In genomic region chr16:2473999-2474876, GRCh38 we compare ENCODE assay signal across 1 cellular context.
TF ChIP-seq lines count a peak whose summit lies in the region.

No MANE protein-coding gene starts in this region.

TF ChIP-seq in HepG2, 621 proteins besides CTCF, POLR2A, EP300 and RAD21 (continued from another document):
- TF ChIP-seq ZNF646 (CRISPR knock-in tag; IDR thresholded peaks at IDR 0.05) (no peak), ZNF121 (CRISPR knock-in tag; IDR thresholded peaks at IDR 0.05) (no peak), ZNF510 (CRISPR knock-in tag; IDR thresholded peaks at IDR 0.05; ENCODE audit: low read depth) (no peak), NFYB (CRISPR knock-in tag; IDR thresholded peaks at IDR 0.05) (no peak), RARG (CRISPR knock-in tag; IDR thresholded peaks at IDR 0.05; ENCODE audit: low read depth) (no peak), ZNF737 (CRISPR knock-in tag; IDR thresholded peaks at IDR 0.05; ENCODE audit: borderline replicate concordance) (no peak), ZNF501 (CRISPR knock-in tag; IDR thresholded peaks at IDR 0.05) (no peak; the same call in 1 of the 2 replicates), ZNF713 (CRISPR knock-in tag; IDR thresholded peaks at IDR 0.05) (no peak), FOXM1 (CRISPR knock-in tag; IDR thresholded peaks at IDR 0.05) (no peak), HOXA7 (CRISPR knock-in tag; IDR thresholded peaks at IDR 0.05) (no peak), NONO (IDR thresholded peaks at IDR 0.05) (no peak), NONO (CRISPR knock-in tag; conservative IDR thresholded peaks at IDR 0.05) (peak; percentile 38; the same call in 1 of the 2 replicates), ZNF44 (CRISPR knock-in tag; IDR thresholded peaks at IDR 0.05) (no peak), GATA4 (IDR thresholded peaks at IDR 0.05; ENCODE audit: borderline replicate concordance, low read depth) (no peak), MYPOP (CRISPR knock-in tag; IDR thresholded peaks at IDR 0.05) (no peak), DR1 (CRISPR knock-in tag; IDR thresholded peaks at IDR 0.05) (no peak), ZNF749 (CRISPR knock-in tag; IDR thresholded peaks at IDR 0.05; ENCODE audit: borderline replicate concordance) (no peak), SNRNP70 (IDR thresholded peaks at IDR 0.05; ENCODE audit: low read depth, low read length) (no peak), MAFG (CRISPR knock-in tag; IDR thresholded peaks at IDR 0.05) (no peak), SRY (CRISPR knock-in tag; IDR thresholded peaks at IDR 0.05) (no peak; the same call in 1 of the 2 replicates), ZNF674 (CRISPR knock-in tag; IDR thresholded peaks at IDR 0.05; ENCODE audit: low read depth) (no peak), CBFB (CRISPR knock-in tag; IDR thresholded peaks at IDR 0.05) (no peak), SOX6 (IDR thresholded peaks at IDR 0.05) (no peak), SOX6 (CRISPR knock-in tag; IDR thresholded peaks at IDR 0.05) (no peak), ZBTB20 (CRISPR knock-in tag; IDR thresholded peaks at IDR 0.05; ENCODE audit: borderline replicate concordance, low read depth) (no peak), ASH2L (IDR thresholded peaks at IDR 0.05; ENCODE audit: insufficient read length, low read depth, low read length) (peak; percentile 35)
- TF ChIP-seq, protein P1, sequence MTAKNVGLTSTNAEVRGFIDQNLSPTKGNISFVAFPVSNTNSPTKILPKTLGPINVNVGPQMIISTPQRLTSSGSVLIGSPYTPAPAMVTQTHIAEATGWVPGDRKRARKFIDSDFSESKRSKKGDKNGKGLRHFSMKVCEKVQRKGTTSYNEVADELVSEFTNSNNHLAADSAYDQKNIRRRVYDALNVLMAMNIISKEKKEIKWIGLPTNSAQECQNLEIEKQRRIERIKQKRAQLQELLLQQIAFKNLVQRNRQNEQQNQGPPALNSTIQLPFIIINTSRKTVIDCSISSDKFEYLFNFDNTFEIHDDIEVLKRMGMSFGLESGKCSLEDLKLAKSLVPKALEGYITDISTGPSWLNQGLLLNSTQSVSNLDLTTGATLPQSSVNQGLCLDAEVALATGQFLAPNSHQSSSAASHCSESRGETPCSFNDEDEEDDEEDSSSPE (CRISPR knock-in tag; IDR thresholded peaks at IDR 0.05), result peak; percentile 42; the same call in 1 of the 2 replicates
TF ChIP-seq in HepG2: peak in this region for 90.
